In the genomic region with DNA sequence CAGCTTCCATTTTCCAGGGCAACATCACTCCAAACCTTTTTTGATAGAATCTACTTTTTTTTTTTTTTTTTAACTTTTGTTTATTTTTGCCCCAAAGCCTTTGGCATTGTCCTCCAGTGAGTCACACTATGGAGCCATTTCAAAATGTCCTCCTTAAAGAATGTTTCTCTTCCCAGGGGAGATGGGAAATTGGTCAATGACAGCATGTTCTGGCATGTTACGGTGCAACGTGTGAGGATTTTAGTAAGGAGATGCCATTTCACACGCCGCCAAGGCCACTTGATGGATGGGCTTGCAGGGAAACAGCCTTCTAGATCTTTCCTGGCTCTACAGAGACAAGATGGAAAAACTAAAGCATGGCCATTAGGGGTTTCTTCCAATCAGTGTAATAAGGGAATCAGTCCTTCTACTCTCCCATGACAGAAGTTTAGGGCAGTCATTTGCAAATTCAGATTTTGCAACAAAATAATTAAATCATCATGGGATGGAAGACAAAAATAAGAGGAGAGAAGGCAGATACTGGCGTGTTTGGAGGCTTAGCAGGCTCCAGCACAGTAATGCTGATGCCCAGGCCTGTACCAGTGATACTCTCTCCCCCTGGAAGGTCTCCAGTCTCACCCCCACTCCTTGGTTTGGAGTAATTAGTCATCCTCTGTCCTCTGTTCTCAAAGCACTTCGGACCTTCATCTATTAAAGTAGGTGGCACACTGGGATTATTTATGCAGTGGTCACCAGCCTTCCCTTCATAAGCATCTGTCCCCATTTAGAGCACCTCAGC, we compare ENCODE assay signal across 10 cellular contexts. TPM values are rescaled to one million over a fixed set of nuclear protein-coding genes. Genes with fewer than 3 reads are reported as not detected.
DNase-seq lines count a peak whose midpoint lies in the region; ATAC-seq and TF ChIP-seq lines count a peak whose summit lies in the region.
"Had no signal": no experiment of that assay in that cellular context is flagged by ENCODE, and none has a peak within 500 bp of the region (broad histone marks: within the 10 kb centered on the region; RNA-seq: fewer than 3 reads in every experiment).

No MANE protein-coding gene starts in this region.

- H3K36me3 ChIP-seq in right atrium auricular region: no peaks in the 10 kb centered on the region
- no peaks in the 10 kb centered on the region for H3K36me3 ChIP-seq in stomach
- H3K36me3 ChIP-seq: pancreas had no signal

- H3K4me3 ChIP-seq in HFF-Myc (replicated peaks; ENCODE audit: low read depth, low read length) (no peak overlapping the region), right atrium auricular region (no peak overlapping the region), stomach (no peak overlapping the region)
- H3K4me3 ChIP-seq: pancreas had no signal

- H3K27ac Mint-ChIP-seq in brain: peak overlapping the region in 3 of 5 experiments; percentile 57 to 84 (median 75)
- H3K27ac Mint-ChIP-seq: activated T-cell treated with anti-CD3 and anti-CD28 coated beads, Interleukin-2, amount 50 U/mL, for 72 hours had no signal

- H3K4me3 Mint-ChIP-seq in brain: no peak overlapping the region
- H3K4me3 Mint-ChIP-seq: activated T-cell treated with anti-CD3 and anti-CD28 coated beads, Interleukin-2, amount 50 U/mL, for 72 hours had no signal

- 68 to 90% (median 79%) methylated on average over 6 of the region's 6 CpGs for WGBS in stomach, 5 donors

- H3K9me3 ChIP-seq in right atrium auricular region (no peaks in the 10 kb centered on the region), stomach (no peaks in the 10 kb centered on the region)
- H3K9me3 ChIP-seq: pancreas had no signal

- intact Hi-C loops in stomach (cut with DNase I; ENCODE audit: low total_unique reads): no loop called here

- no peak for TF ChIP-seq EP300 in stomach (IDR thresholded peaks at IDR 0.05)

- no peak for ATAC-seq in HG02798 (IDR thresholded peaks at IDR 0.05; ENCODE audit: poor library complexity, unreplicated experiment)
- ATAC-seq in GM21723 (IDR thresholded peaks at IDR 0.05; ENCODE audit: unreplicated experiment): no peak
- ATAC-seq: activated T-cell treated with anti-CD3 and anti-CD28 coated beads, Interleukin-2, amount 50 U/mL, for 72 hours had no signal

- in situ Hi-C loops in GM13977 (cut with MboI; ENCODE audit: low pct_unique_long_range_greater_than_20kb, low sequenced_read_pairs, unreplicated experiment): no loop called here

- H3K27me3 ChIP-seq in right atrium auricular region (no peaks in the 10 kb centered on the region), stomach (no peaks in the 10 kb centered on the region)
- H3K27me3 ChIP-seq: pancreas had no signal

- DNase-seq in HFF-Myc (ENCODE audit: extremely low read depth, low read depth) (peak; percentile 75), right atrium auricular region (ENCODE audit: low spot score) (peak; percentile 74), stomach (no peak), GM13977 (ENCODE audit: low spot score) (no peak), LoVo (ENCODE audit: low spot score) (no peak)
- DNase-seq: activated T-cell treated with anti-CD3 and anti-CD28 coated beads, Interleukin-2, amount 50 U/mL, for 72 hours; pancreas had no signal

- peak overlapping the region; percentile 32 to 76 for H3K27ac ChIP-seq in right atrium auricular region
- peak overlapping the region in 3 of 5 donors; percentile 60 to 86 (median 75) for H3K27ac ChIP-seq in stomach
- H3K27ac ChIP-seq: pancreas had no signal

- H3K4me1 ChIP-seq in right atrium auricular region: peaks cover 0 to 42% of the 10 kb centered on the region in 2 donors
- peaks cover 6 to 44% (median 36%) of the 10 kb centered on the region in 4 donors for H3K4me1 ChIP-seq in stomach
- H3K4me1 ChIP-seq: pancreas had no signal

- peaks cover 80% of the 10 kb centered on the region for H3K4me1 Mint-ChIP-seq in brain

- no peaks in the 10 kb centered on the region for H3K27me3 Mint-ChIP-seq in brain

- no peak for TF ChIP-seq POLR2A in stomach (IDR thresholded peaks at IDR 0.05)

- no peaks in the 10 kb centered on the region for H3K9me3 Mint-ChIP-seq in brain
- H3K9me3 Mint-ChIP-seq: activated T-cell treated with anti-CD3 and anti-CD28 coated beads, Interleukin-2, amount 50 U/mL, for 72 hours had no signal

- H3K36me3 Mint-ChIP-seq in brain: no peaks in the 10 kb centered on the region

- TF ChIP-seq CTCF in HFF-Myc (IDR thresholded peaks at IDR 0.05; ENCODE audit: low read depth, low read length, missing control alignments) (no peak), brain (conservative IDR thresholded peaks at IDR 0.05) (no peak), right atrium auricular region (IDR thresholded peaks at IDR 0.05) (no peak), stomach (IDR thresholded peaks at IDR 0.05) (no peak), GM13977 (IDR thresholded peaks at IDR 0.05; ENCODE audit: extremely low read depth, insufficient read depth, missing control alignments) (no peak)

RNA-seq across cellular contexts. Expression of a gene that starts 30.9 kb away (rescaled TPM):
- polyA plus RNA-seq in brain (ENCODE audit: insufficient read depth, low read depth, low replicate concordance): 18.6 TPM
- total RNA-seq in right atrium auricular region: 1 to 10 TPM in 1 of 2 donors, under 1 TPM in 1; 0.83 to 4.4 TPM
- 10 to 100 TPM in 1 of 5 donors, 1 to 10 TPM in 3, not detected in 1; 1.3 to 26.1 (median 5.6) TPM for total RNA-seq in stomach
- 1 to 10 TPM in 2 of 3 donors, under 1 TPM in 1; 0.92 to 1.3 (median 1.1) TPM for polyA plus RNA-seq in stomach
- total RNA-seq: activated T-cell treated with anti-CD3 and anti-CD28 coated beads, Interleukin-2, amount 50 U/mL, for 72 hours had no signal

Comparison
In these comparisons a context has a peak if more than half of its experiments do, and no peak if none do; other contexts are left out.
1. DNase-seq: peak in HFF-Myc (single experiment) and right atrium auricular region (single experiment); none in stomach (single experiment), GM13977 (single experiment) and LoVo (single experiment).